In the genomic region with DNA sequence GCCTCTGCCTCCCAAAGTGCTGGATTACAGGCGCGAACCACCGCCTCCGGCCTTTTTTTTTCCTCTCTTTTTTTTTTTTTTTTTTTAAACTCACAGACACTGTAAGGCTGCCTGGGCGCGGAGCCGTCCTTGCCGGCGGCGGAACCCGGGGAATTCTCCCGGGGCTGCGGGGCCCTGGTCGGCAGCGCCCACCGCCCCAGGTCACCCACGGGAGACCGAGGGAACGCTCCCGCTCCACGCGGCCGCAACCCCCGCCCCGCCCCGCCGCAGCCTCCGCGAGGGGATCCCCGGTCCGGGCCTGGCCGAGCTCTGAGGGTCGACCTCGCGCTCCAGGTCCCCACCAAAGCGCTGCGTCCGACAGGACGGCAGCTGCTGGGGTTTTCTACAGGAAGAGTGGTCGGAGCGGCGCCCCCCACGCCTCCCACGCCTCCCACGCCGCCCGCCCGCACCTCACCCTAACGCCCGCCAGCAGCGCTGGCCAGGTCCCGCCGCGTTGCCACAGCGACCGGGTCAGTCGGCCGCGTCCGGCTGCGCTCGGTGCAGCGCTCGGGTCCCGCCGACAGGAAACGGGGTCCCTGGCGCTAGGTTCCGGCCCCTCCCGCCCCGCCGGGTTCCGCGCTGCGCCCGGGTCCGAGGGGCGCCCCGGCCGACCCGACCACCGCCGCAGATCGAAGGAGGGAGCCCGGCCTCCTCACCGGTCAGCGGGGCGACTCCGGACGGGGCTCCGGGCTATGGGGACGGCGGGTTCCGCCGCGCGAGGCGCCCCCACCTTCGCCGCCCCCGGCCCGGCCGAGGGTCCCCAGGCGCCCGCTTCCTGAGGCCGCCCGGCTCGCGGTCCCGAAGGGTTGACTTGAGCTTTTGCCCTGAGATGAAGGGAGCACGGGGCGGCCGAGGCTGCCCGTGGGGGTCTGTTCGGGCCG, we compare ENCODE assay signal across 1 cellular context.
TF ChIP-seq lines count a peak whose summit lies in the region.

TSS of gene CCDC57 (minus strand) at position 512 of the 920 bp plus-strand sequence. CDS start 10,898 bp downstream, outside the sequence.

TF ChIP-seq in HepG2, 621 proteins besides CTCF, POLR2A, EP300 and RAD21 (continued from another document and continues in another):
- TF ChIP-seq, protein P1, sequence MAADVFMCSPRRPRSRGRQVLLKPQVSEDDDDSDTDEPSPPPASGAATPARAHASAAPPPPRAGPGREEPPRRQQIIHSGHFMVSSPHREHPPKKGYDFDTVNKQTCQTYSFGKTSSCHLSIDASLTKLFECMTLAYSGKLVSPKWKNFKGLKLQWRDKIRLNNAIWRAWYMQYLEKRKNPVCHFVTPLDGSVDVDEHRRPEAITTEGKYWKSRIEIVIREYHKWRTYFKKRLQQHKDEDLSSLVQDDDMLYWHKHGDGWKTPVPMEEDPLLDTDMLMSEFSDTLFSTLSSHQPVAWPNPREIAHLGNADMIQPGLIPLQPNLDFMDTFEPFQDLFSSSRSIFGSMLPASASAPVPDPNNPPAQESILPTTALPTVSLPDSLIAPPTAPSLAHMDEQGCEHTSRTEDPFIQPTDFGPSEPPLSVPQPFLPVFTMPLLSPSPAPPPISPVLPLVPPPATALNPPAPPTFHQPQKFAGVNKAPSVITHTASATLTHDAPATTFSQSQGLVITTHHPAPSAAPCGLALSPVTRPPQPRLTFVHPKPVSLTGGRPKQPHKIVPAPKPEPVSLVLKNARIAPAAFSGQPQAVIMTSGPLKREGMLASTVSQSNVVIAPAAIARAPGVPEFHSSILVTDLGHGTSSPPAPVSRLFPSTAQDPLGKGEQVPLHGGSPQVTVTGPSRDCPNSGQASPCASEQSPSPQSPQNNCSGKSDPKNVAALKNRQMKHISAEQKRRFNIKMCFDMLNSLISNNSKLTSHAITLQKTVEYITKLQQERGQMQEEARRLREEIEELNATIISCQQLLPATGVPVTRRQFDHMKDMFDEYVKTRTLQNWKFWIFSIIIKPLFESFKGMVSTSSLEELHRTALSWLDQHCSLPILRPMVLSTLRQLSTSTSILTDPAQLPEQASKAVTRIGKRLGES (CRISPR knock-in tag; IDR thresholded peaks at IDR 0.05; ENCODE audit: borderline replicate concordance): no peak
- TF ChIP-seq, protein P2, sequence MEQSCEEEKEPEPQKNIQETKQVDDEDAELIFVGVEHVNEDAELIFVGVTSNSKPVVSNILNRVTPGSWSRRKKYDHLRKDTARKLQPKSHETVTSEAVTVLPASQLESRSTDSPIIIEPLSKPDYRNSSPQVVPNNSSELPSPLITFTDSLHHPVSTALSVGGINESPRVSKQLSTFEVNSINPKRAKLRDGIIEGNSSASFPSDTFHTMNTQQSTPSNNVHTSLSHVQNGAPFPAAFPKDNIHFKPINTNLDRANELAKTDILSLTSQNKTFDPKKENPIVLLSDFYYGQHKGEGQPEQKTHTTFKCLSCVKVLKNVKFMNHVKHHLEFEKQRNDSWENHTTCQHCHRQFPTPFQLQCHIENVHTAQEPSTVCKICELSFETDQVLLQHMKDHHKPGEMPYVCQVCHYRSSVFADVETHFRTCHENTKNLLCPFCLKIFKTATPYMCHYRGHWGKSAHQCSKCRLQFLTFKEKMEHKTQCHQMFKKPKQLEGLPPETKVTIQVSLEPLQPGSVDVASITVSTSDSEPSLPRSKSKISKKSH (CRISPR knock-in tag; IDR thresholded peaks at IDR 0.05; ENCODE audit: borderline replicate concordance): no peak
- no peak for TF ChIP-seq FOXJ3 (CRISPR knock-in tag; IDR thresholded peaks at IDR 0.05; ENCODE audit: borderline replicate concordance)
- TF ChIP-seq JARID2 (CRISPR knock-in tag; IDR thresholded peaks at IDR 0.05; ENCODE audit: insufficient replicate concordance): no peak
- TF ChIP-seq, protein P3, sequence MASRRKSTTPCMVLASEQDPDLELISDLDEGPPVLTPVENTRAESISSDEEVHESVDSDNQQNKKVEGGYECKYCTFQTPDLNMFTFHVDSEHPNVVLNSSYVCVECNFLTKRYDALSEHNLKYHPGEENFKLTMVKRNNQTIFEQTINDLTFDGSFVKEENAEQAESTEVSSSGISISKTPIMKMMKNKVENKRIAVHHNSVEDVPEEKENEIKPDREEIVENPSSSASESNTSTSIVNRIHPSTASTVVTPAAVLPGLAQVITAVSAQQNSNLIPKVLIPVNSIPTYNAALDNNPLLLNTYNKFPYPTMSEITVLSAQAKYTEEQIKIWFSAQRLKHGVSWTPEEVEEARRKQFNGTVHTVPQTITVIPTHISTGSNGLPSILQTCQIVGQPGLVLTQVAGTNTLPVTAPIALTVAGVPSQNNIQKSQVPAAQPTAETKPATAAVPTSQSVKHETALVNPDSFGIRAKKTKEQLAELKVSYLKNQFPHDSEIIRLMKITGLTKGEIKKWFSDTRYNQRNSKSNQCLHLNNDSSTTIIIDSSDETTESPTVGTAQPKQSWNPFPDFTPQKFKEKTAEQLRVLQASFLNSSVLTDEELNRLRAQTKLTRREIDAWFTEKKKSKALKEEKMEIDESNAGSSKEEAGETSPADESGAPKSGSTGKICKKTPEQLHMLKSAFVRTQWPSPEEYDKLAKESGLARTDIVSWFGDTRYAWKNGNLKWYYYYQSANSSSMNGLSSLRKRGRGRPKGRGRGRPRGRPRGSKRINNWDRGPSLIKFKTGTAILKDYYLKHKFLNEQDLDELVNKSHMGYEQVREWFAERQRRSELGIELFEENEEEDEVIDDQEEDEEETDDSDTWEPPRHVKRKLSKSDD (CRISPR knock-in tag; IDR thresholded peaks at IDR 0.05; ENCODE audit: low read depth): peak; percentile 84
- peak; percentile 60; the same call in 1 of the 2 replicates for TF ChIP-seq ZMAT3 (CRISPR knock-in tag; conservative IDR thresholded peaks at IDR 0.05)
- TF ChIP-seq ZNF841 (CRISPR knock-in tag; IDR thresholded peaks at IDR 0.05; ENCODE audit: borderline replicate concordance): no peak
- peak; percentile 76; the same call in 1 of the 2 replicates for TF ChIP-seq ZNF431 (CRISPR knock-in tag; IDR thresholded peaks at IDR 0.05; ENCODE audit: borderline replicate concordance, low read depth)
- no peak for TF ChIP-seq ZNF382 (CRISPR knock-in tag; IDR thresholded peaks at IDR 0.05; ENCODE audit: borderline replicate concordance)
- TF ChIP-seq NR1H2 (CRISPR knock-in tag; IDR thresholded peaks at IDR 0.05; ENCODE audit: borderline replicate concordance, low read depth): no peak
- TF ChIP-seq SOX5 (CRISPR knock-in tag; IDR thresholded peaks at IDR 0.05; ENCODE audit: borderline replicate concordance): 0 out of 2 replicates have a peak, but pooled peaks have one; percentile 12
- TF ChIP-seq PPARG (CRISPR knock-in tag; conservative IDR thresholded peaks at IDR 0.05): no peak
- 0 out of 2 replicates have a peak, but pooled peaks have one; percentile 77 for TF ChIP-seq HOXA9 (CRISPR knock-in tag; IDR thresholded peaks at IDR 0.05; ENCODE audit: borderline replicate concordance)
- peak; percentile 75; the same call in 1 of the 2 replicates for TF ChIP-seq GFI1 (CRISPR knock-in tag; IDR thresholded peaks at IDR 0.05; ENCODE audit: borderline replicate concordance)
- TF ChIP-seq, protein P4, sequence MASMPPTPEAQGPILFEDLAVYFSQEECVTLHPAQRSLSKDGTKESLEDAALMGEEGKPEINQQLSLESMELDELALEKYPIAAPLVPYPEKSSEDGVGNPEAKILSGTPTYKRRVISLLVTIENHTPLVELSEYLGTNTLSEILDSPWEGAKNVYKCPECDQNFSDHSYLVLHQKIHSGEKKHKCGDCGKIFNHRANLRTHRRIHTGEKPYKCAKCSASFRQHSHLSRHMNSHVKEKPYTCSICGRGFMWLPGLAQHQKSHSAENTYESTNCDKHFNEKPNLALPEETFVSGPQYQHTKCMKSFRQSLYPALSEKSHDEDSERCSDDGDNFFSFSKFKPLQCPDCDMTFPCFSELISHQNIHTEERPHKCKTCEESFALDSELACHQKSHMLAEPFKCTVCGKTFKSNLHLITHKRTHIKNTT (CRISPR knock-in tag; IDR thresholded peaks at IDR 0.05): no peak
- TF ChIP-seq ETV6 (CRISPR knock-in tag; conservative IDR thresholded peaks at IDR 0.05): peak; percentile 70; the same call in 1 of the 2 replicates
- TF ChIP-seq ZNF138 (CRISPR knock-in tag; IDR thresholded peaks at IDR 0.05; ENCODE audit: low read depth): peak; percentile 95
- TF ChIP-seq HMGA1 (CRISPR knock-in tag; conservative IDR thresholded peaks at IDR 0.05): no peak
- TF ChIP-seq NONO (IDR thresholded peaks at IDR 0.05): no peak
- TF ChIP-seq NONO (CRISPR knock-in tag; conservative IDR thresholded peaks at IDR 0.05): peak; percentile 95
- no peak for TF ChIP-seq MYNN (CRISPR knock-in tag; IDR thresholded peaks at IDR 0.05; ENCODE audit: low read depth)
- no peak for TF ChIP-seq LRRFIP1 (CRISPR knock-in tag; conservative IDR thresholded peaks at IDR 0.05)
- TF ChIP-seq HNRNPL (IDR thresholded peaks at IDR 0.05; ENCODE audit: low read depth, low read length): no peak
- TF ChIP-seq EED (CRISPR knock-in tag; IDR thresholded peaks at IDR 0.05): no peak; the same call in 1 of the 2 replicates
- 0 out of 2 replicates have a peak, but pooled peaks have one; percentile 18 for TF ChIP-seq ZNF296 (CRISPR knock-in tag; conservative IDR thresholded peaks at IDR 0.05)
- peak; percentile 48; the same call in 1 of the 2 replicates for TF ChIP-seq ZNF547 (CRISPR knock-in tag; IDR thresholded peaks at IDR 0.05)
- TF ChIP-seq ATF1 (CRISPR knock-in tag; IDR thresholded peaks at IDR 0.05): no peak
- TF ChIP-seq ZNF446 (CRISPR knock-in tag; IDR thresholded peaks at IDR 0.05): no peak
- TF ChIP-seq DMAP1 (CRISPR knock-in tag; IDR thresholded peaks at IDR 0.05): 0 out of 2 replicates have a peak, but pooled peaks have one; percentile 57
- no peak; the same call in 1 of the 2 replicates for TF ChIP-seq CENPBD1 (CRISPR knock-in tag; IDR thresholded peaks at IDR 0.05; ENCODE audit: borderline replicate concordance, low read depth)
- TF ChIP-seq SMAD3 (CRISPR knock-in tag; IDR thresholded peaks at IDR 0.05): no peak
- TF ChIP-seq ZFP90 (CRISPR knock-in tag; IDR thresholded peaks at IDR 0.05; ENCODE audit: borderline replicate concordance): peak; percentile 32; the same call in 1 of the 2 replicates
- TF ChIP-seq, protein P5, sequence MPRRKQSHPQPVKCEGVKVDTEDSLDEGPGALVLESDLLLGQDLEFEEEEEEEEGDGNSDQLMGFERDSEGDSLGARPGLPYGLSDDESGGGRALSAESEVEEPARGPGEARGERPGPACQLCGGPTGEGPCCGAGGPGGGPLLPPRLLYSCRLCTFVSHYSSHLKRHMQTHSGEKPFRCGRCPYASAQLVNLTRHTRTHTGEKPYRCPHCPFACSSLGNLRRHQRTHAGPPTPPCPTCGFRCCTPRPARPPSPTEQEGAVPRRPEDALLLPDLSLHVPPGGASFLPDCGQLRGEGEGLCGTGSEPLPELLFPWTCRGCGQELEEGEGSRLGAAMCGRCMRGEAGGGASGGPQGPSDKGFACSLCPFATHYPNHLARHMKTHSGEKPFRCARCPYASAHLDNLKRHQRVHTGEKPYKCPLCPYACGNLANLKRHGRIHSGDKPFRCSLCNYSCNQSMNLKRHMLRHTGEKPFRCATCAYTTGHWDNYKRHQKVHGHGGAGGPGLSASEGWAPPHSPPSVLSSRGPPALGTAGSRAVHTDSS (CRISPR knock-in tag; conservative IDR thresholded peaks at IDR 0.05): peak; percentile 23; the same call in 1 of the 2 replicates
- no peak for TF ChIP-seq ZNF615 (CRISPR knock-in tag; IDR thresholded peaks at IDR 0.05; ENCODE audit: borderline replicate concordance)
- TF ChIP-seq ZNF460 (CRISPR knock-in tag; IDR thresholded peaks at IDR 0.05; ENCODE audit: borderline replicate concordance): peak; percentile 39; the same call in 1 of the 2 replicates
- TF ChIP-seq, protein P6, sequence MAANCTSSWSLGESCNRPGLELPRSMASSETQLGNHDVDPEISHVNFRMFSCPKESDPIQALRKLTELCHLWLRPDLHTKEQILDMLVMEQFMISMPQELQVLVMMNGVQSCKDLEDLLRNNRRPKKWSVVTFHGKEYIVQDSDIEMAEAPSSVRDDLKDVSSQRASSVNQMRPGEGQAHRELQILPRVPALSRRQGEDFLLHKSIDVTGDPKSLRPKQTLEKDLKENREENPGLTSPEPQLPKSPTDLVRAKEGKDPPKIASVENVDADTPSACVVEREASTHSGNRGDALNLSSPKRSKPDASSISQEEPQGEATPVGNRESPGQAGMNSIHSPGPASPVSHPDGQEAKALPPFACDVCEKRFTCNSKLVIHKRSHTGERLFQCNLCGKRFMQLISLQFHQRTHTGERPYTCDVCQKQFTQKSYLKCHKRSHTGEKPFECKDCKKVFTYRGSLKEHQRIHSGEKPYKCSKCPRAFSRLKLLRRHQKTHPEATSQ (CRISPR knock-in tag; IDR thresholded peaks at IDR 0.05; ENCODE audit: borderline replicate concordance): no peak
- TF ChIP-seq TEAD2 (CRISPR knock-in tag; IDR thresholded peaks at IDR 0.05): no peak
- TF ChIP-seq ZNF354B (CRISPR knock-in tag; IDR thresholded peaks at IDR 0.05): no peak
- no peak for TF ChIP-seq ZNF101 (CRISPR knock-in tag; IDR thresholded peaks at IDR 0.05; ENCODE audit: borderline replicate concordance, low read depth)
- TF ChIP-seq DNMT1 (CRISPR knock-in tag; IDR thresholded peaks at IDR 0.05): peak; percentile 23; the same call in 1 of the 2 replicates
- 0 out of 2 replicates have a peak, but pooled peaks have one; percentile 61 for TF ChIP-seq KDM1A (CRISPR knock-in tag; IDR thresholded peaks at IDR 0.05)
- peak; percentile 15; the same call in 1 of the 2 replicates for TF ChIP-seq ZNF670 (CRISPR knock-in tag; IDR thresholded peaks at IDR 0.05; ENCODE audit: borderline replicate concordance)
- peak; percentile 64; the same call in 1 of the 2 replicates for TF ChIP-seq REPIN1 (CRISPR knock-in tag; IDR thresholded peaks at IDR 0.05; ENCODE audit: borderline replicate concordance, low read depth)
